In genomic region chr10:37872955-37873354, GRCh38 we compare ENCODE assay signal across 35 cellular contexts.
"Had no signal": no experiment of that assay in that cellular context is flagged by ENCODE, and none has a peak within 500 bp of the region (broad histone marks: within the 10 kb centered on the region; RNA-seq: fewer than 3 reads in every experiment).

No MANE protein-coding gene starts in this region.

- H3K36me3 ChIP-seq: MG63 had no signal

- DNase-seq: Karpas-422, Kasumi-1, MG63, MM.1S, MV-4-11, NCI-H1048, NCI-H1092, NCI-H1092 treated with DMSO at 0.1 percent for 48 hours, NCI-H1105, NCI-H1105 treated with DMSO at 0.1 percent for 48 hours, NCI-H1417, NCI-H1417 treated with DMSO at 0.1 percent for 48 hours, NCI-H1436, NCI-H1436 treated with DMSO at 0.1 percent for 48 hours, NCI-H146, NCI-H1694, NCI-H1694 treated with DMSO at 0.1 percent for 48 hours, NCI-H187, NCI-H187 treated with DMSO at 0.1 percent for 48 hours, NCI-H1930, NCI-H2029 treated with DMSO at 0.1 percent for 48 hours, NCI-H2081, NCI-H2081 treated with DMSO at 0.1 percent for 48 hours, NCI-H2107, NCI-H2171, NCI-H2171 treated with DMSO at 0.1 percent for 48 hours, NCI-H2227 treated with DMSO at 0.1 percent for 48 hours, NCI-H226, NCI-H345, NCI-H446, NCI-H446 treated with DMSO at 0.1 percent for 48 hours, NCI-H510A, NCI-H510A treated with DMSO at 0.1 percent for 48 hours, NCI-H524, NCI-H524 treated with DMSO at 0.1 percent for 48 hours had no signal

- H3K9me3 ChIP-seq: MG63 had no signal

- H3K27me3 ChIP-seq: MG63 had no signal

- H3K4me3 ChIP-seq: MG63 had no signal
